Comparison of ENCODE assay signal across 29 cellular contexts in the genomic region with DNA sequence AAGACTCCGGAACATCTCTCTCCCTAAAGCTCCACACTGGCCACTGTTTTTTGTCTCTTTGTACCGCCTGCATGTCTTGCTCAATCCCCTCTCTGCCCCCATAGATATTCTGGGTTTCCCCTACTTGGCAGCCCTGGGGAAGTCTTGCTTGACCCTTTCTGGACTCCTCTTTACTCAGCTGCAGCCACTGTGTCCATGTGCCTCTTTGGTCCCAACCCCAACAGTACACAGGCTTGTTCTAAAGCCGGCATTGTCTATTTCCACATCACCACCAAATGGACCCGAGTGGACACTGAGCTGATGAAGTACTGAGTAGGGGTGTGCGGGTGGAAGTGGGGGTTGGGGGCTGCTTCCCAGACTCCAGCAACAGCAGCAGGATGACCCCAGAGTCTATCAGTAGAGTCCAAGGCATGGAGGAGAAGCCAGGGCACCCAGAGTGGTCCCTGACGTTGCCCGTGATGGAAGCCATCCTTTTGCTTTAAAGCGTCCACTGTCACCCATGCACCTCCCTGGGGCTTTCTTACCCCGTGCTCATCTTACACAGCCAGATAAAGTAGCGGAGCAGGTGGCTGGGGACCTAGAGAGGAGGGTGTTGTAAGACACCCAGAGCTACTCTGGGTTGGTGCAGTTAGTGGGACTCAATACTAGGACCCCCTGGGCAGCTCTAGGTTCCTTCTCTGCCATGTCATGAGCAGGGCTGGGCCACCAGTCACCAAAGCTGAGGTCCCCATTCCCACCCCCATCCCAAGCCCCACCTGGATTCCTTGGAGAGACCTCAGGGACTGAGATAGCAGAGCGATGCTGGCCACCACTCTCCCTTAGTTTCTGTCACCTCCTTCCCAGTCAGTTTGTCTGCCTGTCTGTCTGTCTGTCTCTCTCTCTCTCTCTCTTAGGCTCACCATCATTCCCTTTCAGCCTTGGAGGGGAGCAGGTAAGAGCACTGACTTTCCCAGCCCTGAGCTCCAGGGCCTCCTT. TPM values are rescaled to one million over a fixed set of nuclear protein-coding genes. Genes with fewer than 3 reads are reported as not detected.
DNase-seq lines count a peak whose midpoint lies in the region; ATAC-seq and TF ChIP-seq lines count a peak whose summit lies in the region.
"Had no signal": no experiment of that assay in that cellular context is flagged by ENCODE, and none has a peak within 500 bp of the region (broad histone marks: within the 10 kb centered on the region; RNA-seq: fewer than 3 reads in every experiment).

No MANE protein-coding gene starts in this region.

- H3K4me3 Mint-ChIP-seq in endodermal cell: no peak overlapping the region
- H3K4me3 Mint-ChIP-seq in CD4-positive, alpha-beta memory T cell: no peak overlapping the region
- H3K4me3 Mint-ChIP-seq: activated naive CD4-positive, alpha-beta T cell treated with anti-CD3 and anti-CD28 coated beads, Interleukin-2, amount 50 U/mL, for 24 hours; activated T-cell treated with anti-CD3 and anti-CD28 coated beads, Interleukin-2, amount 50 U/mL, for 24 hours; neural progenitor cell; T-helper 17 cell had no signal

- peaks cover 8% of the 10 kb centered on the region for H3K9me3 Mint-ChIP-seq in endodermal cell
- peaks cover 0 to 5% (median 0%) of the 10 kb centered on the region in 8 donors for H3K9me3 Mint-ChIP-seq in CD4-positive, alpha-beta memory T cell
- H3K9me3 Mint-ChIP-seq: activated naive CD4-positive, alpha-beta T cell treated with anti-CD3 and anti-CD28 coated beads, Interleukin-2, amount 50 U/mL, for 24 hours had no signal

- no peaks in the 10 kb centered on the region for H3K4me1 Mint-ChIP-seq in endodermal cell
- H3K4me1 Mint-ChIP-seq in CD4-positive, alpha-beta memory T cell: peaks cover 0 to 4% (median 1%) of the 10 kb centered on the region in 4 donors
- H3K4me1 Mint-ChIP-seq: neural progenitor cell had no signal

- H3K27me3 ChIP-seq in SK-N-SH (ENCODE audit: insufficient read depth) (no peaks in the 10 kb centered on the region), endodermal cell (ENCODE audit: control insufficient read depth, insufficient read depth, low read length, poor library complexity, severe bottlenecking) (peaks cover 5% of the 10 kb centered on the region), sigmoid colon (no peaks in the 10 kb centered on the region)
- peaks cover 6% of the 10 kb centered on the region for H3K27me3 ChIP-seq in CD4-positive, alpha-beta memory T cell (ENCODE audit: insufficient read depth, low read length)

- TF ChIP-seq RAD21 in SK-N-SH (IDR thresholded peaks at IDR 0.05; ENCODE audit: low read length): no peak

- no peak overlapping the region for H3K4me3 ChIP-seq in SK-N-SH (ENCODE audit: low read depth in 2 of 2, low read length in 1 of 2)
- H3K4me3 ChIP-seq in endodermal cell (ENCODE audit: low read length): no peak overlapping the region
- no peak overlapping the region for H3K4me3 ChIP-seq in sigmoid colon
- H3K4me3 ChIP-seq in CD4-positive, alpha-beta memory T cell (ENCODE audit: low read length in 2 of 2): no peak overlapping the region
- H3K4me3 ChIP-seq: lower lobe of right lung, neural progenitor cell, SJSA1, tibial artery had no signal

- CTCF ChIA-PET in SK-N-SH (lab: Yijun Ruan, JAX): interaction anchor here (0.5 to 0.8 kb wide), 2 partner anchors 42 to 1687 kb away, joined by 3 read pairs; no protein-coding TSS in a partner anchor
- CTCF ChIA-PET in HEK293T (lab: Yijun Ruan, JAX): no interaction called here
- CTCF ChIA-PET in CD4-positive, alpha-beta memory T cell (lab: Charles Lee; ENCODE audit: partially characterized antibody): no interaction called here

- intact Hi-C loops in sigmoid colon (cut with DNase I): no loop called here
- intact Hi-C loops in CD4-positive, alpha-beta memory T cell (cut with micrococcal nuclease): no loop called here

- H3K79me2 ChIP-seq in SK-N-SH (ENCODE audit: insufficient read depth): no peaks in the 10 kb centered on the region

- TF ChIP-seq CTCF in SK-N-SH (IDR thresholded peaks at IDR 0.05) (no peak), endodermal cell (conservative IDR thresholded peaks at IDR 0.05) (no peak), sigmoid colon (IDR thresholded peaks at IDR 0.05) (no peak)

- H3K9me2 ChIP-seq in SK-N-SH: no peaks in the 10 kb centered on the region

- H2AFZ ChIP-seq in SK-N-SH (ENCODE audit: low read depth): no peak overlapping the region
- H2AFZ ChIP-seq: neural progenitor cell had no signal

- H3K27me3 Mint-ChIP-seq in endodermal cell (ENCODE audit: insufficient read depth): peaks cover 41% of the 10 kb centered on the region
- peaks cover 32 to 39% of the 10 kb centered on the region in 2 donors for H3K27me3 Mint-ChIP-seq in CD4-positive, alpha-beta memory T cell

- 10% methylated on average over 11 of the region's 11 CpGs for WGBS in SK-N-SH (ENCODE audit: low lambda C conversion rate)
- WGBS in endodermal cell (ENCODE audit: insufficient coverage in 1 of 2, insufficient read length in 1 of 2), 2 experiments: 90 to 91% methylated on average over 6 to 11 of the region's 11 CpGs
- 87 to 90% methylated on average over 11 of the region's 11 CpGs for WGBS in sigmoid colon, 2 donors

- TF ChIP-seq EP300 in SK-N-SH (IDR thresholded peaks at IDR 0.05; ENCODE audit: borderline replicate concordance in 1 of 2, low read depth in 1 of 2, low read length in 1 of 2) (no peak), sigmoid colon (IDR thresholded peaks at IDR 0.05) (no peak)

- TF ChIP-seq POLR2A in sigmoid colon (IDR thresholded peaks at IDR 0.05): no peak

- H3K36me3 Mint-ChIP-seq in endodermal cell (ENCODE audit: low read depth): no peaks in the 10 kb centered on the region
- no peaks in the 10 kb centered on the region for H3K36me3 Mint-ChIP-seq in CD4-positive, alpha-beta memory T cell
- H3K36me3 Mint-ChIP-seq: activated naive CD4-positive, alpha-beta T cell treated with anti-CD3 and anti-CD28 coated beads, Interleukin-2, amount 50 U/mL, for 24 hours; neural progenitor cell had no signal

- H3K27ac ChIP-seq in SK-N-SH (ENCODE audit: low read depth in 2 of 2, low read length in 1 of 2) (no peak overlapping the region), endodermal cell (ENCODE audit: low read depth, low read length) (no peak overlapping the region), sigmoid colon (no peak overlapping the region)
- H3K27ac ChIP-seq in CD4-positive, alpha-beta memory T cell (ENCODE audit: low read depth, low read length): no peak overlapping the region
- H3K27ac ChIP-seq: 22Rv1, lower lobe of right lung, neural progenitor cell, SJSA1, tibial artery, VCaP had no signal

- H3K4me2 ChIP-seq in SK-N-SH: no peak overlapping the region
- H3K4me2 ChIP-seq: neural progenitor cell had no signal

- POLR2A ChIA-PET in SK-N-SH (lab: Yijun Ruan, JAX) (no interaction called here), HEK293T (lab: Yijun Ruan, JAX) (no interaction called here)
- POLR2A ChIA-PET in CD4-positive, alpha-beta memory T cell (lab: Charles Lee; ENCODE audit: partially characterized antibody): no interaction called here

- H3K9me3 ChIP-seq in SK-N-SH (no peaks in the 10 kb centered on the region), endodermal cell (ENCODE audit: control insufficient read depth, low read length) (no peaks in the 10 kb centered on the region), sigmoid colon (peaks cover 0 to 6% (median 0%) of the 10 kb centered on the region in 4 donors)
- no peaks in the 10 kb centered on the region for H3K9me3 ChIP-seq in CD4-positive, alpha-beta memory T cell (ENCODE audit: control insufficient read depth in 1 of 2, low read length in 2 of 2)
- H3K9me3 ChIP-seq: BE2C, lower lobe of right lung had no signal

- no peaks in the 10 kb centered on the region for H4K20me1 ChIP-seq in SK-N-SH (ENCODE audit: insufficient read depth)

- ATAC-seq in SK-N-SH treated with all-trans-retinoic acid at 6 μM for 48 hours: no peak
- no peak for ATAC-seq in GM21367 (IDR thresholded peaks at IDR 0.05; ENCODE audit: unreplicated experiment)
- ATAC-seq: lower lobe of right lung, T-helper 17 cell had no signal

- H3K4me1 ChIP-seq in SK-N-SH (ENCODE audit: control insufficient read depth in 1 of 2, insufficient read depth in 2 of 2, low read depth in 1 of 2, low read length in 1 of 2) (no peaks in the 10 kb centered on the region), endodermal cell (ENCODE audit: control insufficient read depth, insufficient read depth, low read length) (no peaks in the 10 kb centered on the region), sigmoid colon (no peaks in the 10 kb centered on the region)
- H3K4me1 ChIP-seq in CD4-positive, alpha-beta memory T cell (ENCODE audit: insufficient read depth, low read length): no peaks in the 10 kb centered on the region
- H3K4me1 ChIP-seq: BE2C, neural progenitor cell, SJSA1, tibial artery had no signal

- H3K9ac ChIP-seq in SK-N-SH (no peak overlapping the region), endodermal cell (ENCODE audit: extremely low read depth, low read length, poor library complexity, severe bottlenecking) (no peak overlapping the region)
- H3K9ac ChIP-seq: neural progenitor cell had no signal

- H3K36me3 ChIP-seq in SK-N-SH (replicated peaks in 1 of 2; ENCODE audit: control insufficient read depth in 1 of 2, insufficient read depth in 2 of 2, low read length in 1 of 2) (no peaks in the 10 kb centered on the region), endodermal cell (ENCODE audit: control insufficient read depth, insufficient read depth, low read length) (no peaks in the 10 kb centered on the region), sigmoid colon (no peaks in the 10 kb centered on the region)
- H3K36me3 ChIP-seq in CD4-positive, alpha-beta memory T cell (ENCODE audit: insufficient read depth, low read length): no peaks in the 10 kb centered on the region
- H3K36me3 ChIP-seq: BE2C, lower lobe of right lung, neural progenitor cell, SJSA1, tibial artery had no signal

- H3K27ac Mint-ChIP-seq in endodermal cell: no peak overlapping the region
- H3K27ac Mint-ChIP-seq in CD4-positive, alpha-beta memory T cell: no peak overlapping the region
- H3K27ac Mint-ChIP-seq: activated naive CD4-positive, alpha-beta T cell treated with anti-CD3 and anti-CD28 coated beads, Interleukin-2, amount 50 U/mL, for 24 hours; activated T-cell treated with anti-CD3 and anti-CD28 coated beads, Interleukin-2, amount 50 U/mL, for 24 hours; neural progenitor cell; T-helper 17 cell had no signal

- peak; percentile 9 for DNase-seq in SK-N-SH
- DNase-seq in HEK293T (ENCODE audit: extremely low spot score): peak; percentile 2
- peak; percentile 23 for DNase-seq in endodermal cell
- DNase-seq in sigmoid colon: peak; percentile 43
- no peak for DNase-seq in CD4-positive, alpha-beta memory T cell
- DNase-seq in medulla oblongata (ENCODE audit: extremely low spot score): no peak
- DNase-seq: activated CD4-positive, alpha-beta T cell treated with anti-CD3 and anti-CD28 coated beads, Interleukin-2, amount 50 U/mL, for 4 hours; activated T-cell treated with anti-CD3 and anti-CD28 coated beads, Interleukin-2, amount 50 U/mL, for 24 hours; anterior cingulate cortex; BE2C; central memory CD4-positive, alpha-beta T cell; effector CD4-positive, alpha-beta T cell; foreskin melanocyte; hippocampal formation; KBM-7; lower lobe of right lung; NCI-H510A treated with DMSO at 0.1 percent for 48 hours; small intestine; stimulated activated naive CD4-positive, alpha-beta T cell treated with Interleukin-2 at 50 U/mL for 16 hours; T-helper 17 cell had no signal

- no peaks in the 10 kb centered on the region for H3F3A ChIP-seq in SK-N-SH (replicated peaks; ENCODE audit: insufficient read depth)

RNA-seq across cellular contexts. Expression of a gene that starts 6.2 kb away (rescaled TPM):
- not detected in 2 replicates for polyA plus RNA-seq in SK-N-SH (2012; rRNA removed)
- not detected in 2 replicates for polyA plus RNA-seq in SK-N-SH (2012; cell fraction: cytosol; rRNA removed)
- polyA plus RNA-seq in SK-N-SH (2012; cell fraction: nucleus; rRNA removed): not detected in 2 replicates
- total RNA-seq in endodermal cell: not detected
- not detected for polyA plus RNA-seq in endodermal cell (2013, experiment 1 of 2)
- not detected for polyA plus RNA-seq in endodermal cell (2013, experiment 2 of 2)
- 1 to 10 TPM in 1 of 4 donors, under 1 TPM in 2, not detected in 1; 0.33 to 1.1 (median 0.55) TPM for total RNA-seq in sigmoid colon
- polyA plus RNA-seq in sigmoid colon: under 1 TPM; 0.38 to 0.60 (median 0.46) TPM
- total RNA-seq in CD4-positive, alpha-beta memory T cell: under 1 TPM; 0.17 to 0.19 TPM
- polyA plus RNA-seq in CD4-positive, alpha-beta memory T cell: not detected
- total RNA-seq: SJSA1 had no signal

RNA-seq across cellular contexts. Expression of a gene that starts 20.9 kb away (rescaled TPM):
- polyA plus RNA-seq in SK-N-SH (2012; rRNA removed): not detected in 2 replicates
- polyA plus RNA-seq in SK-N-SH (2012; cell fraction: cytosol; rRNA removed): not detected in 2 replicates
- polyA plus RNA-seq in SK-N-SH (2012; cell fraction: nucleus; rRNA removed): not detected in 2 replicates
- total RNA-seq in endodermal cell: not detected
- not detected for polyA plus RNA-seq in endodermal cell (2013, experiment 1 of 2)
- not detected for polyA plus RNA-seq in endodermal cell (2013, experiment 2 of 2)
- 1 to 10 TPM in 1 of 4 donors, under 1 TPM in 2, not detected in 1; 0.36 to 3.3 (median 0.83) TPM for total RNA-seq in sigmoid colon
- polyA plus RNA-seq in sigmoid colon: 1 to 10 TPM in 2 of 3 donors, not detected in 1; 1.1 to 1.2 TPM
- not detected for total RNA-seq in CD4-positive, alpha-beta memory T cell
- not detected for polyA plus RNA-seq in CD4-positive, alpha-beta memory T cell
- total RNA-seq: SJSA1 had no signal

RNA-seq across cellular contexts. Expression of a gene that starts 42.3 kb away (rescaled TPM):
- polyA plus RNA-seq in SK-N-SH (2012; rRNA removed): not detected in 2 replicates
- polyA plus RNA-seq in SK-N-SH (2012; cell fraction: cytosol; rRNA removed): not detected in 2 replicates
- not detected in 2 replicates for polyA plus RNA-seq in SK-N-SH (2012; cell fraction: nucleus; rRNA removed)
- not detected for total RNA-seq in endodermal cell
- not detected for polyA plus RNA-seq in endodermal cell (2013, experiment 1 of 2)
- not detected for polyA plus RNA-seq in endodermal cell (2013, experiment 2 of 2)
- not detected for total RNA-seq in sigmoid colon
- under 1 TPM in 1 of 3 donors, not detected in 2; 0.20 TPM for polyA plus RNA-seq in sigmoid colon
- total RNA-seq in CD4-positive, alpha-beta memory T cell: not detected
- polyA plus RNA-seq in CD4-positive, alpha-beta memory T cell: not detected
- total RNA-seq: SJSA1, T-helper 17 cell had no signal
- polyA plus RNA-seq: esophagus, small intestine had no signal

RNA-seq across cellular contexts. Expression of a gene that starts 58.6 kb away (rescaled TPM):
- polyA plus RNA-seq in SK-N-SH (2012; rRNA removed) (not detected in 2 replicates), sigmoid colon (10 to 100 TPM in 2 of 3 donors, 1 to 10 TPM in 1; 4.8 to 33.5 (median 10.9) TPM)
- polyA plus RNA-seq in SK-N-SH (2012; cell fraction: cytosol; rRNA removed): not detected in 2 replicates
- polyA plus RNA-seq in SK-N-SH (2012; cell fraction: nucleus; rRNA removed): not detected in 2 replicates
- total RNA-seq in endodermal cell (not detected), sigmoid colon (1 to 10 TPM; 2.9 to 6.9 (median 3.3) TPM)
- not detected for polyA plus RNA-seq in endodermal cell (2013, experiment 1 of 2)
- not detected for polyA plus RNA-seq in endodermal cell (2013, experiment 2 of 2)
- total RNA-seq in CD4-positive, alpha-beta memory T cell: 10 to 100 TPM; 27.6 to 28.8 TPM
- 10 to 100 TPM; 38.7 to 51.4 TPM for polyA plus RNA-seq in CD4-positive, alpha-beta memory T cell
- total RNA-seq: SJSA1 had no signal

Comparison
In these comparisons a context has a peak if more than half of its experiments do, and no peak if none do; other contexts are left out.
1. DNase-seq: peak in SK-N-SH (single experiment), HEK293T (single experiment), endodermal cell (single experiment) and sigmoid colon (single experiment); none in CD4-positive, alpha-beta memory T cell (0 of 5) and medulla oblongata (single experiment).